Comparison of ENCODE assay signal across 10 cellular contexts in genomic region chr17:2814049-2814448, GRCh38. TPM values are rescaled to one million over a fixed set of nuclear protein-coding genes. Genes with fewer than 3 reads are reported as not detected.
DNase-seq lines count a peak whose midpoint lies in the region; ATAC-seq and TF ChIP-seq lines count a peak whose summit lies in the region.
"Had no signal": no experiment of that assay in that cellular context is flagged by ENCODE, and none has a peak within 500 bp of the region (broad histone marks: within the 10 kb centered on the region; RNA-seq: fewer than 3 reads in every experiment).

No MANE protein-coding gene starts in this region.

- H3K4me3 ChIP-seq in left ventricle myocardium inferior (peak overlapping the region; percentile 14), KMS-11 (IDR thresholded peaks at IDR 0.05; ENCODE audit: insufficient read depth, low read depth, low read length) (no peak overlapping the region), coronary artery (peak overlapping the region; percentile 30)

- peak overlapping the region; percentile 62 for H3K4me2 ChIP-seq in KMS-11

- no peak overlapping the region for H3K9ac ChIP-seq in KMS-11

- H3K27me3 ChIP-seq in left ventricle myocardium inferior (ENCODE audit: low read depth) (peaks cover 14% of the 10 kb centered on the region), KMS-11 (ENCODE audit: insufficient read depth, low read depth) (peaks cover 13% of the 10 kb centered on the region; the same call in 1 of the 2 replicates)

- no peaks in the 10 kb centered on the region for H4K20me1 ChIP-seq in KMS-11 (ENCODE audit: insufficient read depth)

- no peaks in the 10 kb centered on the region for H3K4me1 ChIP-seq in left ventricle myocardium inferior
- H3K4me1 ChIP-seq in KMS-11 (ENCODE audit: low read depth, poor library complexity, severe bottlenecking): peaks cover 19% of the 10 kb centered on the region

- H3K79me2 ChIP-seq in KMS-11 (ENCODE audit: insufficient read depth, low read depth): no peaks in the 10 kb centered on the region

- ATAC-seq in left cardiac atrium: no peak
- ATAC-seq in HG03097 (IDR thresholded peaks at IDR 0.05; ENCODE audit: low FRiP score, unreplicated experiment): no peak

- TF ChIP-seq CTCF in left ventricle myocardium inferior (IDR thresholded peaks at IDR 0.05; ENCODE audit: borderline replicate concordance) (no peak), KMS-11 (conservative IDR thresholded peaks at IDR 0.05; ENCODE audit: low read depth, low read length) (no peak), coronary artery (IDR thresholded peaks at IDR 0.05) (no peak)

- H3K9me3 ChIP-seq in left ventricle myocardium inferior (replicated peaks): no peaks in the 10 kb centered on the region

- intact Hi-C loops in left ventricle myocardium inferior (cut with micrococcal nuclease) (no loop called here), left cardiac atrium (cut with DNase I) (no loop called here)

- no peak overlapping the region for H3K27ac ChIP-seq in left ventricle myocardium inferior (replicated peaks)
- H3K27ac ChIP-seq in KMS-11: no peak overlapping the region
- no peak overlapping the region for H3K27ac ChIP-seq in coronary artery

- H2AFZ ChIP-seq in KMS-11 (ENCODE audit: low read depth): peak overlapping the region; percentile 34; the same call in 1 of the 2 replicates

- DNase-seq in left ventricle myocardium inferior: no peak
- DNase-seq in left cardiac atrium: no peak
- DNase-seq in coronary artery (ENCODE audit: low spot score): no peak
- DNase-seq in ureter (ENCODE audit: low spot score): no peak
- no peak for DNase-seq in SW480 (ENCODE audit: low spot score)
- DNase-seq in NCI-H146 treated with DMSO at 0.1 percent for 48 hours (lab: John Stamatoyannopoulos, UW; ENCODE audit: unreplicated experiment): no peak
- DNase-seq: C1 segment of cervical spinal cord, NCI-H345 had no signal

- H3K36me3 ChIP-seq in left ventricle myocardium inferior: no peaks in the 10 kb centered on the region
- no peaks in the 10 kb centered on the region for H3K36me3 ChIP-seq in KMS-11 (ENCODE audit: insufficient read depth)

RNA-seq across cellular contexts. Expression of gene RAP1GAP2, which starts 17.8 kb away (rescaled TPM):
- total RNA-seq in left ventricle myocardium inferior (63.8 TPM), left cardiac atrium (10 to 100 TPM; 49.1 to 57.6 TPM), ureter (49.2 TPM)
